12 cellular contexts compared by ENCODE assay signal in the genomic region with DNA sequence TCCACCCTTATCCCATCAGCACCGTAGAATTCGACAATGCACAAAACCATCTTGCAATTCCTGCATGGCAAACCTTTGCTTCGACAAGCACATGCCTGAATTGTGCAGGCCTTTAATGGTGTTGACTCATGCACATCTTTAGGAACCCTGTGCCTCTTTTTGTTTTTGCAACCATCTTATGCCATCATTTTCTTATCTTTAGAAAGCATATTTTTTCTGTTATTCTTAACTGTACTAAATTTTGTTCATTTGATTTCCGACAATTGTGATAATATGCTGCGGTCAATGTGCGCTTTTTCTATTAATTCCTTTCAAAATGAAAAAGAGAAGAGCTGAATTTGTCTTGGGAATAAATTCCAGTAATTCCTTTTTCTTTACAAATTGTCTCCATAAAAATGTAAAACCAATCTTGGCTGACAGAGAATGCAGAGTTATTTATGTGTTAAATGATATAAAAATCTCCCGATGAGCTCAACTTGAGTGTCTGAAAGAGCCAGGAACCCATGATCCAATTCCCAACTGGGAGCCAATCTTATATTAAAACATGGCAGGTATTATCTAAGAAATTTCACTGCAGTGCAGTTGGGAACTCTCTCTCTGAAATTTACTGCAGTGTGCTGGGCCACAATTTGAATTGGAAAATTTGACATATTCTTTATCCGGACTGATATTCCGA. TPM values are rescaled to one million over a fixed set of nuclear protein-coding genes. Genes with fewer than 3 reads are reported as not detected.
DNase-seq lines count a peak whose midpoint lies in the region; ATAC-seq, FAIRE-seq and TF ChIP-seq lines count a peak whose summit lies in the region.
"Had no signal": no experiment of that assay in that cellular context is flagged by ENCODE, and none has a peak within 500 bp of the region (broad histone marks: within the 10 kb centered on the region; RNA-seq: fewer than 3 reads in every experiment).

No MANE protein-coding gene starts in this region.

- H3K79me2 ChIP-seq in K562 (ENCODE audit: control insufficient read depth, insufficient read depth, low read length) (no peaks in the 10 kb centered on the region), osteoblast (ENCODE audit: insufficient read depth, low read length) (peaks cover 3% of the 10 kb centered on the region)

- H3K4me3 Mint-ChIP-seq in CD4-positive, alpha-beta memory T cell: peak overlapping the region; percentile 73 to 93 (median 84)

- no peaks in the 10 kb centered on the region for H3K9me3 Mint-ChIP-seq in CD4-positive, alpha-beta memory T cell

- 80% methylated on average over 1 of the region's 9 CpGs; no CpG with 5 or more reads in 1 of the 2 experiments for WGBS in IMR-90 (ENCODE audit: extremely low coverage in 2 of 2, insufficient read length in 1 of 2), 2 experiments
- WGBS in K562 (ENCODE audit: insufficient coverage, low coverage, missing lambda C conversion rate): 43% methylated on average over 9 of the region's 9 CpGs
- 81% methylated on average over 9 of the region's 9 CpGs for WGBS in right cardiac atrium

- H2AK9ac ChIP-seq in IMR-90 (replicated peaks; ENCODE audit: low read depth, low read length, poor library complexity): no peak overlapping the region

- no peak overlapping the region; the same call in 1 of the 3 replicates for H2BK15ac ChIP-seq in IMR-90 (ENCODE audit: low read depth, low read length)

- no peak for DNase-seq in CD4-positive, alpha-beta memory T cell
- DNase-seq in IMR-90 (no peak), K562 (ENCODE audit: extremely low read depth in 1 of 4, low spot score in 3 of 4) (no peak), osteoblast (ENCODE audit: insufficient read length, low spot score, missing footprints) (no peak), EL (no peak), right cardiac atrium (no peak)
- DNase-seq: activated CD8-positive, alpha-beta memory T cell treated with anti-CD3 and anti-CD28 coated beads, Interleukin-2, amount 50 U/mL, for 48 hours; NCI-H2227 treated with DMSO at 0.1 percent for 48 hours; OCI-M1 had no signal

- no peak overlapping the region; the same call in 1 of the 2 replicates for H4K91ac ChIP-seq in IMR-90 (ENCODE audit: insufficient read depth, low read depth, low read length)

- peak overlapping the region; percentile 55; the same call in 1 of the 2 replicates for H3K18ac ChIP-seq in IMR-90 (ENCODE audit: low read depth, low read length)

- peak overlapping the region; percentile 19 to 99 (median 97) for H3K27ac Mint-ChIP-seq in CD4-positive, alpha-beta memory T cell

- peak overlapping the region; percentile 26; the same call in 1 of the 2 replicates for H4K5ac ChIP-seq in IMR-90 (ENCODE audit: low read depth, low read length)

- H3K27me3 ChIP-seq in CD4-positive, alpha-beta memory T cell (ENCODE audit: insufficient read depth, low read length): no peaks in the 10 kb centered on the region
- H3K27me3 ChIP-seq in IMR-90 (ENCODE audit: control insufficient read depth, insufficient read depth, low read length): no peaks in the 10 kb centered on the region
- H3K27me3 ChIP-seq in K562 (ENCODE audit: control insufficient read depth in 2 of 2, insufficient read depth in 2 of 2, low read length in 2 of 2): no peaks in the 10 kb centered on the region
- no peaks in the 10 kb centered on the region for H3K27me3 ChIP-seq in osteoblast (ENCODE audit: insufficient read depth, low read length)
- H3K27me3 ChIP-seq in right cardiac atrium (ENCODE audit: control insufficient read depth, insufficient read depth): no peaks in the 10 kb centered on the region
- H3K27me3 ChIP-seq: esophagus muscularis mucosa had no signal

- no peaks in the 10 kb centered on the region for H3K9me3 ChIP-seq in CD4-positive, alpha-beta memory T cell (ENCODE audit: control insufficient read depth in 1 of 2, low read length in 2 of 2)
- H3K9me3 ChIP-seq in IMR-90 (ENCODE audit: control insufficient read depth, insufficient read depth, low read length) (no peaks in the 10 kb centered on the region), K562 (replicated peaks; ENCODE audit: control insufficient read depth, insufficient read depth, low read depth, low read length) (no peaks in the 10 kb centered on the region), osteoblast (ENCODE audit: low read depth, low read length) (no peaks in the 10 kb centered on the region), right cardiac atrium (ENCODE audit: control insufficient read depth, low read length) (no peaks in the 10 kb centered on the region)
- H3K9me3 ChIP-seq: esophagus muscularis mucosa had no signal

- H2AFZ ChIP-seq in IMR-90 (replicated peaks; ENCODE audit: low read length, poor library complexity) (no peak overlapping the region), K562 (ENCODE audit: low read depth, low read length) (no peak overlapping the region), osteoblast (ENCODE audit: low read length) (no peak overlapping the region)

- peaks cover 26% of the 10 kb centered on the region for H3K4me1 ChIP-seq in CD4-positive, alpha-beta memory T cell (ENCODE audit: insufficient read depth, low read length)
- H3K4me1 ChIP-seq in IMR-90 (ENCODE audit: control insufficient read depth, insufficient read depth, low read length) (peaks cover 11% of the 10 kb centered on the region), K562 (replicated peaks in 1 of 2; ENCODE audit: control insufficient read depth in 2 of 2, insufficient read depth in 2 of 2, low read length in 2 of 2) (no peaks in the 10 kb centered on the region; a peak in 1 of 5 replicates), osteoblast (ENCODE audit: insufficient read depth, low read length) (peaks cover 43% of the 10 kb centered on the region), right cardiac atrium (ENCODE audit: control insufficient read depth, insufficient read depth, low read length) (no peaks in the 10 kb centered on the region)

- H2BK5ac ChIP-seq in IMR-90 (ENCODE audit: low read depth, low read length, poor library complexity, severe bottlenecking): no peak overlapping the region

- no peaks in the 10 kb centered on the region; the same call in 1 of the 2 replicates for H3K9me1 ChIP-seq in IMR-90 (ENCODE audit: insufficient read depth, low read length)
- H3K9me1 ChIP-seq in K562 (ENCODE audit: control insufficient read depth, insufficient read depth, low read length): no peaks in the 10 kb centered on the region

- ATAC-seq in IMR-90 (ENCODE audit: low read depth) (no peak), K562 (no peak), GM18868 (IDR thresholded peaks at IDR 0.05; ENCODE audit: unreplicated experiment) (no peak), right cardiac atrium (no peak)

- POLR2A ChIA-PET in CD4-positive, alpha-beta memory T cell (lab: Charles Lee; ENCODE audit: partially characterized antibody): interaction anchor here (0.9 to 3.4 kb wide), 2 partner anchors 10 to 25 kb away, joined by 3 to 12 read pairs; no protein-coding TSS in a partner anchor
- POLR2A ChIA-PET in IMR-90 (lab: Charles Lee; ENCODE audit: unreplicated experiment): no interaction called here
- POLR2A ChIA-PET in K562 (lab: Yijun Ruan, JAX): no interaction called here

- TF ChIP-seq EP300 in K562 (IDR thresholded peaks at IDR 0.05; ENCODE audit: low read length): no peak

- TF ChIP-seq RAD21 in IMR-90 (IDR thresholded peaks at IDR 0.05; ENCODE audit: low read length) (no peak), K562 (CRISPR knock-in tag; conservative IDR thresholded peaks at IDR 0.05 in 1 of 2, IDR thresholded peaks at IDR 0.05 in 1 of 2) (no peak)

- no peak overlapping the region for H3K56ac ChIP-seq in IMR-90 (ENCODE audit: extremely low read depth, insufficient read depth, low read length)

- H2AK5ac ChIP-seq in IMR-90 (ENCODE audit: low read depth, low read length): peak overlapping the region; percentile 37; the same call in 1 of the 2 replicates

- no peak overlapping the region for H3K4ac ChIP-seq in IMR-90 (ENCODE audit: low read depth, low read length)

- TF ChIP-seq CTCF in IMR-90 (conservative IDR thresholded peaks at IDR 0.05; ENCODE audit: low read depth, low read length): no peak
- TF ChIP-seq CTCF in K562 (IDR thresholded peaks at IDR 0.05 in 2 of 3, conservative IDR thresholded peaks at IDR 0.05 in 1 of 3; ENCODE audit: insufficient read depth in 2 of 3, low read depth in 1 of 3, low read length in 3 of 3): no peak
- no peak for TF ChIP-seq CTCF in osteoblast (IDR thresholded peaks at IDR 0.05; ENCODE audit: extremely low read depth, low read depth, low read length)

- H3K4me1 Mint-ChIP-seq in CD4-positive, alpha-beta memory T cell: peaks cover 13 to 49% (median 22%) of the 10 kb centered on the region in 4 donors

- H2BK20ac ChIP-seq in IMR-90 (ENCODE audit: low read depth, low read length): no peak overlapping the region

- no peak for TF ChIP-seq POLR2A in IMR-90 (IDR thresholded peaks at IDR 0.05; ENCODE audit: low read depth, low read length)
- TF ChIP-seq POLR2A in K562 (conservative IDR thresholded peaks at IDR 0.05): no peak

- H3K27ac ChIP-seq in CD4-positive, alpha-beta memory T cell (ENCODE audit: low read depth, low read length): peak overlapping the region; percentile 20
- H3K27ac ChIP-seq in IMR-90 (ENCODE audit: insufficient read depth, low read length) (no peak overlapping the region), K562 (ENCODE audit: extremely low read depth, low read depth, low read length) (no peak overlapping the region), osteoblast (ENCODE audit: low read depth, low read length) (peak overlapping the region; percentile 78), right cardiac atrium (ENCODE audit: low read length) (no peak overlapping the region)
- H3K27ac ChIP-seq: HL-60 had no signal

- intact Hi-C loops in CD4-positive, alpha-beta memory T cell (cut with micrococcal nuclease): no loop called here
- intact Hi-C loops in IMR-90 (cut with micrococcal nuclease): no loop called here
- intact Hi-C loops in K562 (cut with micrococcal nuclease): no loop called here
- intact Hi-C loops in right cardiac atrium (cut with DNase I): no loop called here

- FAIRE-seq in K562 (lab: Jason Lieb, UNC): no peak

- H4K8ac ChIP-seq in IMR-90 (ENCODE audit: low read depth in 2 of 2, low read length in 2 of 2): no peak overlapping the region; a peak in 1 of 4 replicates

- peak overlapping the region; percentile 31 to 39 for H3K4me3 ChIP-seq in CD4-positive, alpha-beta memory T cell (ENCODE audit: low read length in 2 of 2)
- H3K4me3 ChIP-seq in IMR-90 (ENCODE audit: insufficient read depth, low read depth, low read length) (no peak overlapping the region), K562 (no peak overlapping the region), osteoblast (ENCODE audit: insufficient read depth, low read length) (no peak overlapping the region), right cardiac atrium (ENCODE audit: low read length) (no peak overlapping the region)

- BruUV-seq in IMR-90 (replicated peaks; lab: Mats Ljungman, UMichigan): no TSS peak
- no TSS peak for BruUV-seq in K562 (replicated peaks; lab: Mats Ljungman, UMichigan)

- CTCF ChIA-PET in CD4-positive, alpha-beta memory T cell (lab: Charles Lee; ENCODE audit: partially characterized antibody): interaction anchor here (0.9 to 2.7 kb wide), 8 partner anchors 9 to 205 kb away, joined by 3 to 8 read pairs (median 4); a partner anchor contains a TSS
- CTCF ChIA-PET in IMR-90 (lab: Yijun Ruan, JAX): interaction anchor here (0.7 to 1.0 kb wide), 2 partner anchors 19 to 20 kb away, joined by 3 read pairs; a partner anchor contains a TSS
- CTCF ChIA-PET in K562 (lab: Yijun Ruan, JAX; ENCODE audit: low intra/inter-chr PET ratio): no interaction called here

- in situ Hi-C loops in IMR-90 (cut with MboI; ENCODE audit: low sequenced_read_pairs) (no loop called here), K562 (cut with MboI) (no loop called here)

- no peak overlapping the region for H3K9ac ChIP-seq in IMR-90 (ENCODE audit: low read depth, low read length)
- no peak overlapping the region for H3K9ac ChIP-seq in K562 (ENCODE audit: insufficient read depth in 1 of 2, low read depth in 2 of 2, low read length in 2 of 2)

- H3K36me3 Mint-ChIP-seq in CD4-positive, alpha-beta memory T cell: no peaks in the 10 kb centered on the region

- no peak overlapping the region; the same call in 1 of the 2 replicates for H2BK120ac ChIP-seq in IMR-90 (ENCODE audit: low read depth, low read length)

- H3K79me1 ChIP-seq in IMR-90 (ENCODE audit: low read depth in 1 of 2, low read length in 2 of 2): peaks cover 6 to 8% of the 10 kb centered on the region in 2 experiments

- H3K23ac ChIP-seq in IMR-90 (ENCODE audit: low read depth, low read length): no peak overlapping the region

- no peaks in the 10 kb centered on the region for H3K27me3 Mint-ChIP-seq in CD4-positive, alpha-beta memory T cell

- dilution Hi-C loops in IMR-90 (cut with HindIII; ENCODE audit: low sequenced_read_pairs, unreplicated experiment): no loop called here

- H3K36me3 ChIP-seq in CD4-positive, alpha-beta memory T cell (ENCODE audit: insufficient read depth, low read length): no peaks in the 10 kb centered on the region
- H3K36me3 ChIP-seq in IMR-90 (ENCODE audit: control insufficient read depth, insufficient read depth, low read length): no peaks in the 10 kb centered on the region
- H3K36me3 ChIP-seq in K562 (ENCODE audit: control insufficient read depth, insufficient read depth, low read length): no peaks in the 10 kb centered on the region
- peaks cover 4% of the 10 kb centered on the region for H3K36me3 ChIP-seq in osteoblast (ENCODE audit: insufficient read depth, low read length)
- H3K36me3 ChIP-seq: esophagus muscularis mucosa had no signal

- H3K4me2 ChIP-seq in IMR-90 (ENCODE audit: low read depth, low read length) (no peak overlapping the region), K562 (ENCODE audit: insufficient read depth, low read length) (no peak overlapping the region), osteoblast (ENCODE audit: insufficient read depth, low read length) (no peak overlapping the region)

- no peaks in the 10 kb centered on the region for H4K20me1 ChIP-seq in IMR-90 (ENCODE audit: insufficient read depth, low read length)
- H4K20me1 ChIP-seq in K562 (replicated peaks; ENCODE audit: control insufficient read depth, insufficient read depth, low read length): no peaks in the 10 kb centered on the region
- H4K20me1 ChIP-seq in osteoblast (ENCODE audit: insufficient read depth, low read length): no peaks in the 10 kb centered on the region

- no peak overlapping the region for H3K14ac ChIP-seq in IMR-90 (replicated peaks; ENCODE audit: low read depth, low read length)

RNA-seq across cellular contexts. Expression of a gene that starts 20.2 kb away (rescaled TPM):
- total RNA-seq in CD4-positive, alpha-beta memory T cell: 10 to 100 TPM; 66.9 to 67.4 TPM
- polyA plus RNA-seq in CD4-positive, alpha-beta memory T cell: 10 to 100 TPM; 30.5 to 31.5 TPM
- 50.2 and 58.9 TPM in 2 replicates for total RNA-seq in IMR-90 (2012; rRNA removed)
- 14.5 and 15.4 TPM in 2 replicates for polyA plus RNA-seq in IMR-90 (2012; rRNA removed)
- 6.0 and 8.4 TPM in 2 replicates for polyA plus RNA-seq in IMR-90 (2012; cell fraction: cytosol; rRNA removed)
- polyA plus RNA-seq in IMR-90 (2012; cell fraction: nucleus; rRNA removed; ENCODE audit: low replicate concordance): 8.1 and 41.6 TPM in 2 replicates
- total RNA-seq in K562 (2011; cell fraction: chromatin; rRNA removed; ENCODE audit: low replicate concordance): 65.9 and 172 TPM in 2 replicates
- total RNA-seq in K562 (2011; cell fraction: nucleolus; rRNA removed): 32.7 and 54.6 TPM in 2 replicates
- total RNA-seq in K562 (2011; cell fraction: nucleoplasm; rRNA removed): 69.6 and 109 TPM in 2 replicates
- 16.8 and 17.5 TPM in 2 replicates for total RNA-seq in K562 (2014; rRNA removed)
- 33.0 and 40.7 TPM in 2 replicates for total RNA-seq in K562 (2014; rRNA removed; fragmentation: Illumina TruSeq; extraction: Trizol)
- 32.5 and 39.3 TPM in 2 replicates for total RNA-seq in K562 (2015; rRNA removed; fragmentation: Illumina TruSeq; extraction: Trizol)
- 21.1 and 24.6 TPM in 2 replicates for total RNA-seq in K562 (2021)
- polyA plus RNA-seq in K562 (2011; rRNA removed): 18.6 and 21.6 TPM in 2 replicates
- polyA plus RNA-seq in K562 (2011; cell fraction: cytosol; rRNA removed): 5.4 and 12.0 TPM in 2 replicates
- 18.3 and 30.3 TPM in 2 replicates for polyA plus RNA-seq in K562 (2011; cell fraction: nucleus; rRNA removed)
- 13.1 and 14.2 TPM in 2 replicates for polyA plus RNA-seq in K562 (2012)
- polyA plus RNA-seq in K562 (2014; fragmentation: Illumina TruSeq; extraction: Trizol): 27.8 and 35.1 TPM in 2 replicates
- 1 to 10 TPM; 4.8 to 5.4 TPM for polyA plus RNA-seq in K562 (2014; fragmentation: Nextera tagmentation; extraction: Ambion mirVana)
- 12.9 and 13.9 TPM in 2 replicates for polyA plus RNA-seq in K562 (2014; rRNA removed)
- 80.0 and 84.5 TPM in 2 replicates for polyA minus RNA-seq in K562 (2011; rRNA and poly(A)+ RNA removed)
- polyA minus RNA-seq in K562 (2011; cell fraction: cytosol; rRNA and poly(A)+ RNA removed): 20.4 and 29.0 TPM in 2 replicates
- 45.0 and 95.5 TPM in 2 replicates for polyA minus RNA-seq in K562 (2011; cell fraction: nucleus; rRNA and poly(A)+ RNA removed)
- total RNA-seq in osteoblast: 64.8 and 68.0 TPM in 2 replicates
- 10 to 100 TPM; 18.4 to 30.4 (median 23.1) TPM for total RNA-seq in right cardiac atrium
- polyA plus RNA-seq in right cardiac atrium: 10.3 TPM

Comparison
In these comparisons a context has a peak if more than half of its experiments do, and no peak if none do; other contexts are left out.
1. H3K27ac ChIP-seq: peak in CD4-positive, alpha-beta memory T cell (single experiment) and osteoblast (single experiment); none in IMR-90 (single experiment), K562 (single experiment) and right cardiac atrium (single experiment).
2. H3K4me3 ChIP-seq: peak in CD4-positive, alpha-beta memory T cell (2 of 2); none in IMR-90 (single experiment), K562 (single experiment), osteoblast (single experiment) and right cardiac atrium (single experiment).